Comparison of ENCODE assay signal across 19 cellular contexts in the genomic region with DNA sequence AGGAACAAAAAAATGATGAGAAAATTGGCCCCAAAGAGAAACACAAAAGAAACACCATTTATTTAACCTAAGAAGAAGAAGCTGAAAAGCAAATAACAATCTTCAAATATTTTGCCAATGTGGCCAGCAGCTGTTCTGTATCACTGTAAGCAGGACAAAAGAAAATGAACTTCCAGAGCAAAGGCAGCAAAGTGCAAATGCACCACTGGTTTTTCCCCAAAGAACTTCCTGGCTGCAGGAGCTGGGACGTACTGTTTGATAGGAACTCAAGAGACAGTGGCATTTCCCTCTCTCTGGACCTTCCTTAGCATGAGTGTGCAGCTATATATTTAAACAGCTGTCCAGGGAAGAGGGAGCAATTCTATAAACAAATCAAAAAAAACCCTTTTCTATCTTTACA.
"Had no signal": no experiment of that assay in that cellular context is flagged by ENCODE, and none has a peak within 500 bp of the region (broad histone marks: within the 10 kb centered on the region; RNA-seq: fewer than 3 reads in every experiment).

No MANE protein-coding gene starts in this region.

- FAIRE-seq: kidney had no signal

- ATAC-seq: gastrocnemius medialis; natural killer cell treated with Interleukin-12 subunit alpha and Interleukin-12 subunit beta and Interleukin-15 and Interleukin-18, amount 100 ng/mL, for 72 hours; stimulated activated memory B cell treated with anti-CD40 and anti-IgM and Interleukin-4, amounts not matched to agents 10 μg/mL and 1 μg/mL and 100 μg/mL, for 72 hours had no signal

- DNase-seq: activated CD4-positive, alpha-beta T cell treated with anti-CD3 and anti-CD28 coated beads for 1 hour; activated CD8-positive, alpha-beta memory T cell treated with anti-CD3 and anti-CD28 coated beads for 24 hours; activated CD8-positive, alpha-beta memory T cell treated with anti-CD3 and anti-CD28 coated beads, Interleukin-2, amount 50 U/mL, for 48 hours; activated effector memory CD4-positive, alpha-beta T cell treated with anti-CD3 and anti-CD28 coated beads, Interleukin-2, amount 50 U/mL, for 16 hours; activated T-cell treated with anti-CD3 and anti-CD28 coated beads, Interleukin-2, amount 50 U/mL, for 48 hours; adrenal gland; effector CD8-positive, alpha-beta T cell; gastrocnemius medialis; head of caudate nucleus; kidney; mesendoderm; sigmoid colon; spleen; stimulated activated CD4-positive, alpha-beta T cell treated with anti-CD3 and anti-CD28 coated beads, Interleukin-4, amount 100 ng/mL, for 4 hours; T-helper 1 cell; T-helper 9 cell; testis had no signal
